ENCODE assay signal across 20 cellular contexts in genomic region chr1:7652551-7653098, GRCh38.
DNase-seq lines count a peak whose midpoint lies in the region; ATAC-seq, FAIRE-seq and TF ChIP-seq lines count a peak whose summit lies in the region.
"Had no signal": no experiment of that assay in that cellular context is flagged by ENCODE, and none has a peak within 500 bp of the region (broad histone marks: within the 10 kb centered on the region; RNA-seq: fewer than 3 reads in every experiment).

No MANE protein-coding gene starts in this region.

- H3K27me3 ChIP-seq in HepG2 (ENCODE audit: control insufficient read depth in 1 of 2, insufficient read depth in 2 of 2, low read length in 2 of 2) (peaks cover 1 to 26% of the 10 kb centered on the region in 2 experiments; a peak in 3 of 5 replicates), right lobe of liver (no peaks in the 10 kb centered on the region), K562 (ENCODE audit: control insufficient read depth in 2 of 2, insufficient read depth in 2 of 2, low read length in 2 of 2) (peaks cover 20 to 50% of the 10 kb centered on the region in 2 experiments; a peak in 3 of 5 replicates)

- ATAC-seq in HepG2 (no peak), right lobe of liver (no peak), K562 (peak; percentile 56), GM18519 (IDR thresholded peaks at IDR 0.05; ENCODE audit: low FRiP score, unreplicated experiment) (no peak)
- ATAC-seq: CD8-positive, alpha-beta T cell; GM12878; HCT116 had no signal

- H3K4me2 ChIP-seq in HepG2 (ENCODE audit: low read depth, low read length) (no peak overlapping the region), K562 (ENCODE audit: insufficient read depth, low read length) (no peak overlapping the region)
- H3K4me2 ChIP-seq: KMS-11 had no signal

- no peaks in the 10 kb centered on the region for H3K9me1 ChIP-seq in K562 (ENCODE audit: control insufficient read depth, insufficient read depth, low read length)

- POLR2A ChIA-PET in HepG2 (lab: Yijun Ruan, JAX) (no interaction called here), K562 (lab: Yijun Ruan, JAX) (interaction anchor here (0.8 to 1.3 kb wide), 2 partner anchors 13 to 15 kb away, joined by 3 to 4 read pairs; no protein-coding TSS in a partner anchor)

- 0 out of 2 replicates have a peak, but pooled peaks cover 5% of the 10 kb centered on the region for H3K4me1 ChIP-seq in HepG2 (ENCODE audit: insufficient read depth, low read length)
- H3K4me1 ChIP-seq in right lobe of liver, result peaks cover 0 to 13% (median 0%) of the 10 kb centered on the region in 4 donors
- H3K4me1 ChIP-seq in K562 (replicated peaks in 1 of 2; ENCODE audit: control insufficient read depth in 2 of 2, insufficient read depth in 2 of 2, low read length in 2 of 2), result peaks cover 0 to 3% of the 10 kb centered on the region in 2 experiments; a peak in 1 of 5 replicates

- DNase-seq in HepG2 (ENCODE audit: low spot score), result no peak
- no peak for DNase-seq in right lobe of liver
- DNase-seq in HuH-7 (ENCODE audit: low spot score), result peak; percentile 30
- DNase-seq in K562 (ENCODE audit: extremely low read depth in 1 of 4, low spot score in 3 of 4), result no peak
- DNase-seq in putamen (ENCODE audit: low spot score), result peak; percentile 44
- DNase-seq in HCEC 1CT, result no peak
- no peak for DNase-seq in AG08396 (ENCODE audit: low spot score)
- DNase-seq: ACHN; CD8-positive, alpha-beta T cell; COR-L47; DMS153; DMS79 treated with DMSO at 0.1 percent for 48 hours; GF-D8 had no signal

- H3K79me2 ChIP-seq in HepG2 (ENCODE audit: insufficient read depth, low read length) (no peaks in the 10 kb centered on the region), K562 (ENCODE audit: control insufficient read depth, insufficient read depth, low read length) (no peaks in the 10 kb centered on the region)

- no peak for TF ChIP-seq EP300 in HepG2 (IDR thresholded peaks at IDR 0.05; ENCODE audit: low read depth in 2 of 2, low read length in 2 of 2)
- no peak for TF ChIP-seq EP300 in HepG2 (CRISPR knock-in tag; IDR thresholded peaks at IDR 0.05; ENCODE audit: borderline replicate concordance)
- no peak for TF ChIP-seq EP300 in K562 (IDR thresholded peaks at IDR 0.05; ENCODE audit: low read length)

- H3K36me3 ChIP-seq in HepG2 (replicated peaks in 1 of 2; ENCODE audit: control insufficient read depth in 1 of 2, insufficient read depth in 2 of 2, low read length in 2 of 2) (no peaks in the 10 kb centered on the region), right lobe of liver (no peaks in the 10 kb centered on the region), K562 (ENCODE audit: control insufficient read depth, insufficient read depth, low read length) (no peaks in the 10 kb centered on the region)

- no peak for FAIRE-seq in HepG2 (lab: Jason Lieb, UNC)
- no peak for FAIRE-seq in K562 (lab: Jason Lieb, UNC)
- FAIRE-seq: D721Med, GM12878, GM18507 had no signal

- in situ Hi-C loops in HepG2 (cut with HindIII; ENCODE audit: extremely low pct_ligation_motif_present, low pct_unique_long_range_greater_than_20kb) (loop anchor here (25.0 kb wide), 1 partner anchor 210 kb away; the partner anchor contains the start of gene UTS2), K562 (cut with MboI) (loop anchor here (25.0 kb wide), 1 partner anchor 660 kb away; the partner anchor contains the start of gene SLC45A1)

- TF ChIP-seq CTCF in HepG2 (CRISPR knock-in tag; IDR thresholded peaks at IDR 0.05), result no peak
- no peak for TF ChIP-seq CTCF in right lobe of liver (IDR thresholded peaks at IDR 0.05)
- TF ChIP-seq CTCF in K562 (IDR thresholded peaks at IDR 0.05 in 2 of 3, conservative IDR thresholded peaks at IDR 0.05 in 1 of 3; ENCODE audit: insufficient read depth in 2 of 3, low read depth in 1 of 3, low read length in 3 of 3), result peak; percentile 15 to 24 (median 18); a peak in 2 of 6 replicates

- TF ChIP-seq RAD21 in HepG2 (CRISPR knock-in tag; IDR thresholded peaks at IDR 0.05) (no peak), K562 (CRISPR knock-in tag; conservative IDR thresholded peaks at IDR 0.05 in 1 of 2, IDR thresholded peaks at IDR 0.05 in 1 of 2) (no peak)

- TF ChIP-seq POLR2A in HepG2 (IDR thresholded peaks at IDR 0.05; ENCODE audit: insufficient read depth in 1 of 2, low read depth in 2 of 2, low read length in 2 of 2) (no peak), right lobe of liver (IDR thresholded peaks at IDR 0.05) (no peak), K562 (conservative IDR thresholded peaks at IDR 0.05) (no peak)

- H3K9ac ChIP-seq in HepG2 (ENCODE audit: insufficient read depth, low read depth, low read length) (no peak overlapping the region), K562 (ENCODE audit: insufficient read depth in 1 of 2, low read depth in 2 of 2, low read length in 2 of 2) (no peak overlapping the region; a peak in 1 of 4 replicates)
- H3K9ac ChIP-seq: KMS-11 had no signal

- no peak overlapping the region for H3K27ac ChIP-seq in HepG2 (ENCODE audit: extremely low read length, insufficient read depth, low read length)
- no peak overlapping the region for H3K27ac ChIP-seq in right lobe of liver
- H3K27ac ChIP-seq in K562 (ENCODE audit: extremely low read depth, low read depth, low read length), result no peak overlapping the region
- H3K27ac ChIP-seq: HL-60, KMS-11 had no signal

- H3K9me3 ChIP-seq in HepG2 (ENCODE audit: low read length) (no peaks in the 10 kb centered on the region), right lobe of liver (no peaks in the 10 kb centered on the region), K562 (replicated peaks; ENCODE audit: control insufficient read depth, insufficient read depth, low read depth, low read length) (no peaks in the 10 kb centered on the region)

- H2AFZ ChIP-seq in HepG2 (ENCODE audit: low read length), result no peak overlapping the region
- no peak overlapping the region for H2AFZ ChIP-seq in K562 (ENCODE audit: low read depth, low read length)

- no peak overlapping the region for H3K4me3 ChIP-seq in HepG2 (replicated peaks in 1 of 3; ENCODE audit: insufficient read depth in 1 of 3, low read depth in 2 of 3, low read length in 3 of 3)
- H3K4me3 ChIP-seq in right lobe of liver, result no peak overlapping the region
- no peak overlapping the region for H3K4me3 ChIP-seq in K562
- H3K4me3 ChIP-seq: GM12878 had no signal

- intact Hi-C loops in HepG2 (cut with micrococcal nuclease; ENCODE audit: unreplicated experiment) (no loop called here), right lobe of liver (cut with DNase I) (no loop called here), K562 (cut with micrococcal nuclease) (no loop called here)

- CTCF ChIA-PET in HepG2 (lab: Yijun Ruan, JAX; ENCODE audit: low intra/inter-chr PET ratio, low total read pairs), result no interaction called here
- CTCF ChIA-PET in K562 (lab: Yijun Ruan, JAX; ENCODE audit: low intra/inter-chr PET ratio), result no interaction called here

- whole genome bisulfite sequencing in HepG2 (ENCODE audit: low lambda C conversion rate), result 23% methylated on average over 10 of the region's 12 CpGs
- WGBS in right lobe of liver (ENCODE audit: insufficient coverage, low coverage, low lambda C conversion rate, missing lambda C conversion rate), result 76% methylated on average over 7 of the region's 12 CpGs
- 6% methylated on average over 12 of the region's 12 CpGs for WGBS in K562 (ENCODE audit: insufficient coverage, low coverage, missing lambda C conversion rate)

- BruUV-seq in HepG2 (replicated peaks; lab: Mats Ljungman, UMichigan), result no TSS peak
- BruUV-seq in K562 (replicated peaks; lab: Mats Ljungman, UMichigan), result no TSS peak

- no peaks in the 10 kb centered on the region for H4K20me1 ChIP-seq in HepG2 (ENCODE audit: insufficient read depth, low read length)
- peaks cover 4% of the 10 kb centered on the region; the same call in 1 of the 2 replicates for H4K20me1 ChIP-seq in K562 (replicated peaks; ENCODE audit: control insufficient read depth, insufficient read depth, low read length)

TF ChIP-seq in HepG2, 621 proteins besides CTCF, POLR2A, EP300 and RAD21:
- TF ChIP-seq ZFP82 (CRISPR knock-in tag; IDR thresholded peaks at IDR 0.05; ENCODE audit: borderline replicate concordance), result no peak
- peak; percentile 95 for TF ChIP-seq ZNF768 (CRISPR knock-in tag; IDR thresholded peaks at IDR 0.05)

TF ChIP-seq in K562, 482 proteins besides CTCF, POLR2A, EP300 and RAD21 (continues in another document):
- TF ChIP-seq BCOR (IDR thresholded peaks at IDR 0.05) (peak; percentile 67), ATF6 (CRISPR knock-in tag; IDR thresholded peaks at IDR 0.05) (no peak), GATA2 (CRISPR knock-in tag; IDR thresholded peaks at IDR 0.05) (no peak), ZBTB33 (CRISPR knock-in tag; IDR thresholded peaks at IDR 0.05) (no peak), TSC22D4 (tag; IDR thresholded peaks at IDR 0.05) (no peak)

Comparison
In these comparisons a context has a peak if more than half of its experiments do, and no peak if none do; other contexts are left out.
1. DNase-seq: peak in HuH-7 (single experiment) and putamen (single experiment); none in HepG2 (single experiment), right lobe of liver (0 of 3), K562 (0 of 4), HCEC 1CT (single experiment) and AG08396 (single experiment).
2. CTCF ChIP-seq: peak in K562 (3 of 3); none in HepG2 (single experiment) and right lobe of liver (0 of 4).
3. Of the 241 proteins assayed by ChIP-seq in both HepG2 and K562: peak only in HepG2: none; only in K562: CTCF and ZFP36; in both: none; in neither: 239.